1 cellular context compared by ENCODE assay signal in the genomic region with DNA sequence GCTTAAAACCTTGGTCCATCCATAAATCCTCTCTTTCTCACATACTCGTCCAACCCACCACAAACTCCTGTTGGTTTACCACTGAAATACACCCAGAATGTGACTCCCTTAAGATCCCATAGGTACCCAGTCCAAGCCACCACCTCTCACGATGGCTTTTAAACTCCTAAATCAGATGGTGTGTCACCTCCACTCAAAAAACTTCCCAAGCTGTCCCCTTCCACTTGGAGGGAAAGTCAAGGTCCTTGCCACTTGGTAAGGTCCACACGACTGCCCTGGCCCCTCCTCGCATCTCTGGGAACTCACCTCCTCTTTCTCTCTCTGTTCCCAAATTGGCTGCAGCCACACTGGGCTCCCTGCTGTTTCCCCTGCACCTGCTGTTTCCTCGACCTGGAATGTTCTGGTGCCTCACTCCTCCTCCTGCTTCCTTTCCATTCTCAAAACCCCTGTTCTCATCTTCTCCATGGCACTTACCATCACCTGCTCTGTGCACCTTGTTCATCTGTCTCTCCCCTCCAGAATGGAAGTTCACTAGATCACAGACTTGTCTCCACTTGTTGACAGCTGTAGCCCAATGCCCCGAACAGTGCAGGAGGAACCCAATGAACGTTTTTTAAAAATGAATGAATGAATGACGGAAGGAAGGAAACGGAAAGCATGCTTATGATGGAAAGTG.
A peak's percentile ranks its signal among the peaks of the same experiment; 100 is the strongest.
TF ChIP-seq lines count a peak whose summit lies in the region.

No MANE protein-coding gene starts in this region.

TF ChIP-seq in GM12878, 131 proteins besides CTCF, POLR2A, EP300 and RAD21 (continued from another document):
- peak; percentile 35; the same call in 1 of the 2 replicates for TF ChIP-seq EED (IDR thresholded peaks at IDR 0.05; ENCODE audit: low read depth)
- TF ChIP-seq IKZF2 (IDR thresholded peaks at IDR 0.05), result 0 out of 4 replicates have a peak, but pooled peaks of 1 of the 2 experiments have one; percentile 16
